1 cellular context compared by ENCODE assay signal in genomic region chr1:230701895-230702768, GRCh38.
TF ChIP-seq lines count a peak whose summit lies in the region.

No MANE protein-coding gene starts in this region.

TF ChIP-seq in HepG2, 621 proteins besides CTCF, POLR2A, EP300 and RAD21 (continued from another document and continues in another):
- TF ChIP-seq ZBTB39 (CRISPR knock-in tag; IDR thresholded peaks at IDR 0.05) (no peak), MEIS1 (CRISPR knock-in tag; IDR thresholded peaks at IDR 0.05; ENCODE audit: borderline replicate concordance) (0 out of 2 replicates have a peak, but pooled peaks have one; percentile 73), SSRP1 (CRISPR knock-in tag; IDR thresholded peaks at IDR 0.05) (peak; percentile 85), CBFB (CRISPR knock-in tag; IDR thresholded peaks at IDR 0.05) (peak; percentile 57; the same call in 1 of the 2 replicates), ZNF747 (CRISPR knock-in tag; IDR thresholded peaks at IDR 0.05; ENCODE audit: borderline replicate concordance) (no peak), THRA (CRISPR knock-in tag; IDR thresholded peaks at IDR 0.05; ENCODE audit: borderline replicate concordance) (peak; percentile 36; the same call in 1 of the 2 replicates), ZNF431 (CRISPR knock-in tag; IDR thresholded peaks at IDR 0.05; ENCODE audit: borderline replicate concordance, low read depth) (0 out of 2 replicates have a peak, but pooled peaks have one; percentile 43), ZSCAN21 (CRISPR knock-in tag; IDR thresholded peaks at IDR 0.05; ENCODE audit: borderline replicate concordance) (peak; percentile 87), HBP1 (CRISPR knock-in tag; IDR thresholded peaks at IDR 0.05; ENCODE audit: low read depth) (0 out of 2 replicates have a peak, but pooled peaks have one; percentile 4), POLR2G (IDR thresholded peaks at IDR 0.05; ENCODE audit: low read depth, low read length) (no peak), FOXA1 (IDR thresholded peaks at IDR 0.05) (no peak), FOXA1 (CRISPR knock-in tag; IDR thresholded peaks at IDR 0.05) (0 out of 2 replicates have a peak, but pooled peaks have one; percentile 25), ARID2 (CRISPR knock-in tag; IDR thresholded peaks at IDR 0.05; ENCODE audit: borderline replicate concordance) (0 out of 2 replicates have a peak, but pooled peaks have one; percentile 13), ZBTB26 (CRISPR knock-in tag; IDR thresholded peaks at IDR 0.05; ENCODE audit: borderline replicate concordance) (no peak), SALL1 (CRISPR knock-in tag; IDR thresholded peaks at IDR 0.05) (peak; percentile 72), HOXA9 (CRISPR knock-in tag; IDR thresholded peaks at IDR 0.05; ENCODE audit: borderline replicate concordance) (no peak), ZNF276 (CRISPR knock-in tag; IDR thresholded peaks at IDR 0.05; ENCODE audit: low read depth) (no peak), FOXP4 (CRISPR knock-in tag; IDR thresholded peaks at IDR 0.05) (peak; percentile 68), HDAC2 (CRISPR knock-in tag; IDR thresholded peaks at IDR 0.05) (peak; percentile 59; the same call in 1 of the 2 replicates), U2AF1 (optimal IDR thresholded peaks at IDR 0.05; ENCODE audit: low read depth, low read length) (peak; percentile 2), SP5 (CRISPR knock-in tag; IDR thresholded peaks at IDR 0.05; ENCODE audit: borderline replicate concordance, low read depth) (peak; percentile 94), PATZ1 (CRISPR knock-in tag; IDR thresholded peaks at IDR 0.05) (peak; percentile 37; the same call in 1 of the 2 replicates), TCF7L2 (IDR thresholded peaks at IDR 0.05; ENCODE audit: low read depth, low read length) (peak; percentile 73; the same call in 1 of the 2 replicates), HOXA3 (CRISPR knock-in tag; IDR thresholded peaks at IDR 0.05) (peak; percentile 65; the same call in 1 of the 2 replicates), ARID5B (CRISPR knock-in tag; IDR thresholded peaks at IDR 0.05) (peak; percentile 58), ZKSCAN8 (CRISPR knock-in tag; IDR thresholded peaks at IDR 0.05; ENCODE audit: borderline replicate concordance) (no peak), ARNT2 (CRISPR knock-in tag; IDR thresholded peaks at IDR 0.05; ENCODE audit: low read depth) (peak; percentile 51; the same call in 1 of the 2 replicates), ZNF10 (CRISPR knock-in tag; IDR thresholded peaks at IDR 0.05; ENCODE audit: borderline replicate concordance, low read depth) (no peak), RAD51 (IDR thresholded peaks at IDR 0.05; ENCODE audit: borderline replicate concordance) (no peak), SMC3 (IDR thresholded peaks at IDR 0.05; ENCODE audit: low read length) (no peak), ZNF232 (CRISPR knock-in tag; IDR thresholded peaks at IDR 0.05; ENCODE audit: borderline replicate concordance) (peak; percentile 37; the same call in 1 of the 2 replicates), CREB1 (IDR thresholded peaks at IDR 0.05) (peak; percentile 72), CREB1 (CRISPR knock-in tag; IDR thresholded peaks at IDR 0.05) (no peak; the same call in 1 of the 2 replicates), ZNF564 (CRISPR knock-in tag; IDR thresholded peaks at IDR 0.05) (0 out of 2 replicates have a peak, but pooled peaks have one; percentile 30), MTF1 (CRISPR knock-in tag; IDR thresholded peaks at IDR 0.05) (0 out of 2 replicates have a peak, but pooled peaks have one; percentile 16), PAF1 (CRISPR knock-in tag; IDR thresholded peaks at IDR 0.05) (no peak), ETV5 (CRISPR knock-in tag; IDR thresholded peaks at IDR 0.05; ENCODE audit: borderline replicate concordance) (peak; percentile 60; the same call in 1 of the 2 replicates), SOX13 (IDR thresholded peaks at IDR 0.05) (no peak), SOX13 (CRISPR knock-in tag; conservative IDR thresholded peaks at IDR 0.05 in 1 of 2, IDR thresholded peaks at IDR 0.05 in 1 of 2) (peak in 1 of 2 experiments; percentile 44; a peak in 2 of 4 replicates), ZNF597 (CRISPR knock-in tag; IDR thresholded peaks at IDR 0.05) (no peak), SOX5 (CRISPR knock-in tag; IDR thresholded peaks at IDR 0.05; ENCODE audit: borderline replicate concordance) (peak; percentile 53; the same call in 1 of the 2 replicates), MNT (IDR thresholded peaks at IDR 0.05) (peak; percentile 35; the same call in 1 of the 2 replicates)
